Comparison of ENCODE assay signal across 28 cellular contexts in genomic region chr13:68025604-68026003, GRCh38.
"Had no signal": no experiment of that assay in that cellular context is flagged by ENCODE, and none has a peak within 500 bp of the region (broad histone marks: within the 10 kb centered on the region; RNA-seq: fewer than 3 reads in every experiment).

No MANE protein-coding gene starts in this region.

- H3K4me1 ChIP-seq: ascending aorta had no signal

- H3K9me3 ChIP-seq: ascending aorta had no signal

- H3K27me3 ChIP-seq: ascending aorta, cardiac muscle cell had no signal

- ATAC-seq: activated CD8-positive, alpha-beta memory T cell treated with anti-CD3 and anti-CD28 coated beads, Interleukin-2, amount 10 ng/mL, durations not matched to agents 7 days and 5 days; activated CD8-positive, alpha-beta T cell treated with anti-CD3 and anti-CD28 coated beads, Interleukin-2, amount 10 ng/mL, durations not matched to agents 7 days and 5 days; activated naive CD8-positive, alpha-beta T cell treated with anti-CD3 and anti-CD28 coated beads, Interleukin-2, amount 50 U/mL, for 24 hours had no signal

- DNase-seq: activated B cell treated with CpG ODN at 0.5 μM for 24 hours; activated CD4-positive, alpha-beta memory T cell treated with anti-CD3 and anti-CD28 coated beads for 36 hours; activated CD4-positive, alpha-beta T cell treated with anti-CD3 and anti-CD28 coated beads for 4 hours; activated CD4-positive, alpha-beta T cell treated with anti-CD3 and anti-CD28 coated beads, Interleukin-2, amount 10 ng/mL, durations not matched to agents 24 days and 14 days; activated CD4-positive, alpha-beta T cell treated with anti-CD3 and anti-CD28 coated beads, Interleukin-2, amount 50 U/mL, for 1 hour; activated CD4-positive, alpha-beta T cell treated with anti-CD3 and anti-CD28 coated beads, Interleukin-2, amount 50 U/mL, for 4 hours; activated CD4-positive, CD25-positive, alpha-beta regulatory T cell treated with anti-CD3 and anti-CD28 coated beads, Interleukin-2, amount 50 U/mL, for 72 hours; activated CD8-positive, alpha-beta memory T cell treated with anti-CD3 and anti-CD28 coated beads for 24 hours; activated CD8-positive, alpha-beta memory T cell treated with anti-CD3 and anti-CD28 coated beads, Interleukin-2, amount 10 ng/mL, durations not matched to agents 7 days and 5 days; activated CD8-positive, alpha-beta memory T cell treated with anti-CD3 and anti-CD28 coated beads, Interleukin-2, amount 50 U/mL, for 48 hours; activated CD8-positive, alpha-beta T cell treated with anti-CD3 and anti-CD28 coated beads, Interleukin-2, amount 10 ng/mL, durations not matched to agents 7 days and 5 days; activated effector memory CD4-positive, alpha-beta T cell treated with Interleukin-2 at 50 U/mL for 16 hours; activated gamma-delta T cell; activated naive CD4-positive, alpha-beta T cell treated with anti-CD3 and anti-CD28 coated beads, Interleukin-2, amount 10 ng/mL, durations not matched to agents 7 days and 5 days; activated naive CD4-positive, alpha-beta T cell treated with Interleukin-2 at 50 U/mL for 16 hours; activated naive CD8-positive, alpha-beta T cell treated with anti-CD3 and anti-CD28 coated beads, Interleukin-2, amount 10 ng/mL, durations not matched to agents 7 days and 5 days; activated naive CD8-positive, alpha-beta T cell treated with anti-CD3 and anti-CD28 coated beads, Interleukin-2, amount 50 U/mL, for 24 hours; activated T-cell treated with anti-CD3 and anti-CD28 coated beads, Interleukin-2, amount 50 U/mL, for 24 hours; activated T-cell treated with anti-CD3 and anti-CD28 coated beads, Interleukin-2, amount 50 U/mL, for 48 hours; amygdala; anterior cingulate cortex; central memory CD4-positive, alpha-beta T cell; T-helper 1 cell; T-helper 2 cell; T-helper 9 cell had no signal

- H3K27ac ChIP-seq: ascending aorta, cardiac muscle cell, VCaP had no signal

- H3K36me3 ChIP-seq: ascending aorta, cardiac muscle cell had no signal

- H3K4me3 ChIP-seq: ascending aorta, cardiac muscle cell had no signal
